In genomic region chr11:133936136-133936535, GRCh38 we compare ENCODE assay signal across 19 cellular contexts. TPM values are rescaled to one million over a fixed set of nuclear protein-coding genes. Genes with fewer than 3 reads are reported as not detected.
DNase-seq lines count a peak whose midpoint lies in the region; TF ChIP-seq lines count a peak whose summit lies in the region.
"Had no signal": no experiment of that assay in that cellular context is flagged by ENCODE, and none has a peak within 500 bp of the region (broad histone marks: within the 10 kb centered on the region; RNA-seq: fewer than 3 reads in every experiment).

No MANE protein-coding gene starts in this region.

- no peaks in the 10 kb centered on the region for H3K79me1 ChIP-seq in neuronal stem cell (ENCODE audit: low read depth, low read length)

- intact Hi-C loops in A673 (cut with micrococcal nuclease; ENCODE audit: unreplicated experiment) = no loop called here

- H2BK5ac ChIP-seq in neuronal stem cell (ENCODE audit: low read length) = no peak overlapping the region

- H3K4me1 ChIP-seq in neuronal stem cell (ENCODE audit: control insufficient read depth in 2 of 2, insufficient read depth in 1 of 2, low read depth in 1 of 2, low read length in 2 of 2) = peaks cover 15% of the 10 kb centered on the region in 2 donors
- no peaks in the 10 kb centered on the region for H3K4me1 ChIP-seq in A673 (ENCODE audit: insufficient read depth, low read length, poor library complexity, severe bottlenecking)

- H3K9me3 ChIP-seq in neuronal stem cell (replicated peaks in 1 of 2; ENCODE audit: control insufficient read depth in 2 of 2, insufficient read depth in 1 of 2, low read depth in 1 of 2, low read length in 2 of 2) (no peaks in the 10 kb centered on the region), WERI-Rb-1 (ENCODE audit: severe bottlenecking) (no peaks in the 10 kb centered on the region), A673 (ENCODE audit: low read depth, low read length, poor library complexity, severe bottlenecking) (no peaks in the 10 kb centered on the region)

- H3K14ac ChIP-seq in neuronal stem cell (ENCODE audit: low read length) = peak overlapping the region; percentile 50

- peak overlapping the region; percentile 11 for H2AK5ac ChIP-seq in neuronal stem cell (ENCODE audit: low read depth, low read length)

- TF ChIP-seq CTCF in NB4 (IDR thresholded peaks at IDR 0.05; ENCODE audit: low read depth, low read length) (no peak), WERI-Rb-1 (IDR thresholded peaks at IDR 0.05; ENCODE audit: low read depth, low read length) (no peak), A673 (conservative IDR thresholded peaks at IDR 0.05; ENCODE audit: low read depth, low read length) (no peak)

- H3K27ac ChIP-seq in angular gyrus (ENCODE audit: low read depth, low read length) (peak overlapping the region; percentile 33), neuronal stem cell (replicated peaks; ENCODE audit: low read length) (no peak overlapping the region), WERI-Rb-1 (no peak overlapping the region), A673 (ENCODE audit: low read depth, low read length, poor library complexity, severe bottlenecking) (no peak overlapping the region)

- no peak overlapping the region for H3K4me2 ChIP-seq in neuronal stem cell (ENCODE audit: insufficient read depth, low read length, poor library complexity, severe bottlenecking)

- H3K36me3 ChIP-seq in neuronal stem cell (replicated peaks in 1 of 2; ENCODE audit: control insufficient read depth in 2 of 2, insufficient read depth in 2 of 2, low read length in 2 of 2) = peaks cover 6% of the 10 kb centered on the region in 2 donors
- H3K36me3 ChIP-seq in WERI-Rb-1 = peaks cover 68% of the 10 kb centered on the region
- H3K36me3 ChIP-seq in A673 (ENCODE audit: insufficient read depth, low read length, poor library complexity, severe bottlenecking) = no peaks in the 10 kb centered on the region

- POLR2A ChIA-PET in A673 (lab: Charles Lee; ENCODE audit: low non-redundant PET) = no interaction called here

- no peak for TF ChIP-seq POLR2A in NB4 (IDR thresholded peaks at IDR 0.05; ENCODE audit: extremely low read depth, insufficient read length)

- H2BK15ac ChIP-seq in neuronal stem cell (ENCODE audit: low read length) = no peak overlapping the region

- peak overlapping the region; percentile 46 for H3K23ac ChIP-seq in neuronal stem cell (ENCODE audit: low read depth, low read length, poor library complexity)

- H3K27me3 ChIP-seq in neuronal stem cell (ENCODE audit: control insufficient read depth in 3 of 3, insufficient read depth in 3 of 3, low read depth in 1 of 3, low read length in 3 of 3) = no peaks in the 10 kb centered on the region
- no peaks in the 10 kb centered on the region for H3K27me3 ChIP-seq in WERI-Rb-1 (ENCODE audit: insufficient read depth, low read depth, severe bottlenecking)
- no peaks in the 10 kb centered on the region for H3K27me3 ChIP-seq in A673 (replicated peaks; ENCODE audit: insufficient read depth, low read depth, low read length, poor library complexity)

- WGBS in neuronal stem cell (ENCODE audit: extremely low coverage in 2 of 2, insufficient read length in 2 of 2, insufficient replicate concordance in 1 of 2), 2 donors = no CpG with 5 or more reads among the region's 13 CpGs

- no peak overlapping the region for H2BK12ac ChIP-seq in neuronal stem cell (ENCODE audit: low read length)

- H3K4me3 ChIP-seq in NB4 (ENCODE audit: low read depth, low read length) = no peak overlapping the region
- H3K4me3 ChIP-seq in neuronal stem cell (ENCODE audit: low read length in 2 of 2) = no peak overlapping the region
- no peak overlapping the region for H3K4me3 ChIP-seq in WERI-Rb-1 (ENCODE audit: low read depth, low read length)
- no peak overlapping the region for H3K4me3 ChIP-seq in A673 (ENCODE audit: low read depth, low read length, poor library complexity, severe bottlenecking)

- H3K9ac ChIP-seq in neuronal stem cell (ENCODE audit: low read depth, low read length, poor library complexity) = no peak overlapping the region

- no peak overlapping the region for H2AFZ ChIP-seq in neuronal stem cell (ENCODE audit: low read length)

- no TSS peak for BruUV-seq in A673 (replicated peaks; lab: Mats Ljungman, UMichigan)

- no peak overlapping the region for H4K8ac ChIP-seq in neuronal stem cell (ENCODE audit: low read depth, low read length)

- H2BK120ac ChIP-seq in neuronal stem cell (ENCODE audit: low read depth, low read length) = no peak overlapping the region

- no peak overlapping the region for H3K4ac ChIP-seq in neuronal stem cell (ENCODE audit: low read length)

- DNase-seq in CMK (ENCODE audit: low read depth) (peak; percentile 54), NB4 (ENCODE audit: low read depth) (peak; percentile 48), neuronal stem cell (ENCODE audit: low spot score) (no peak), WERI-Rb-1 (no peak), A673 (ENCODE audit: low spot score) (no peak), GOT3 (lab: John Stamatoyannopoulos, UW) (no peak)
- DNase-seq: AML-193; Calu3; CD4-positive, CD25-positive, alpha-beta regulatory T cell; DMS53; EL; KG1; MV-4-11; NCI-H2081 treated with DMSO at 0.1 percent for 48 hours; NCI-H510A treated with DMSO at 0.1 percent for 48 hours; NCI-H774; SIG-M5; T-helper 17 cell had no signal

- CTCF ChIA-PET in A673 (lab: Charles Lee) = no interaction called here

- peak overlapping the region; percentile 1 for H3K18ac ChIP-seq in neuronal stem cell (ENCODE audit: low read length)

- H4K91ac ChIP-seq in neuronal stem cell (ENCODE audit: low read depth, low read length, poor library complexity) = no peak overlapping the region

RNA-seq across cellular contexts. Expression of gene IGSF9B, which starts 20.6 kb away (rescaled TPM):
- 3.9 TPM for polyA plus RNA-seq in neuronal stem cell (2013, experiment 1 of 2)
- polyA plus RNA-seq in neuronal stem cell (2013, experiment 2 of 2) = 3.8 TPM
- total RNA-seq in A673 (2021) = 10.1 and 14.2 TPM in 2 replicates

Comparison
In these comparisons a context has a peak if more than half of its experiments do, and no peak if none do; other contexts are left out.
1. DNase-seq: peak in CMK (single experiment) and NB4 (single experiment); none in neuronal stem cell (single experiment), WERI-Rb-1 (single experiment), A673 (single experiment) and GOT3 (single experiment).